ENCODE assay signal across 9 cellular contexts in the genomic region with DNA sequence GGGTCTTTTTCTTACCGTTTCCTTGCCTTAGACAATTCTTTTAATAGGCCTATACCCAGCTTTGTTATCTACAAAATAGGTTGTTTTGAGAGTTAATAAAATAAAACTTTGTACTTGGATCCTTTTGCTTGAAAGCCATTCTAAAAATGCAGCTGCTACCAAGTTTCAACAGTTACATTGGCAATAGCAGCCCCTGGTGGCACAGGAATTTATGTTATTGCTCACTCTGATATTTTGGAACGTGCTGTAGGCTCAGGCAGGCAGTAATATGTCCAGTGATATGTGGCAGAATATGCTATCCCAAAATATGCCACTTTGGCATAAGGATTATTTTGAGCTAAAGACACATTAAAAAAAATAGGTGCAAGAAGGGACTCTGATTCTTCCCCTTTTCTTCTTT. TPM values are rescaled to one million over a fixed set of nuclear protein-coding genes. Genes with fewer than 3 reads are reported as not detected.
DNase-seq lines count a peak whose midpoint lies in the region; ATAC-seq and TF ChIP-seq lines count a peak whose summit lies in the region.
"Had no signal": no experiment of that assay in that cellular context is flagged by ENCODE, and none has a peak within 500 bp of the region (broad histone marks: within the 10 kb centered on the region; RNA-seq: fewer than 3 reads in every experiment).

No MANE protein-coding gene starts in this region.

- no peaks in the 10 kb centered on the region for H3K79me2 ChIP-seq in Loucy (ENCODE audit: insufficient read depth, low read length)

- H3K9me3 Mint-ChIP-seq in activated CD4-positive, alpha-beta T cell treated with anti-CD3 and anti-CD28 coated beads, Interleukin-2, amount 10 ng/mL, durations not matched to agents 24 days and 14 days: no peaks in the 10 kb centered on the region
- no peaks in the 10 kb centered on the region for H3K9me3 Mint-ChIP-seq in chondrocyte (ENCODE audit: low read depth)
- H3K9me3 Mint-ChIP-seq in CD8-positive, alpha-beta T cell: no peaks in the 10 kb centered on the region
- H3K9me3 Mint-ChIP-seq: activated naive CD8-positive, alpha-beta T cell treated with anti-CD3 and anti-CD28 coated beads for 36 hours had no signal

- peaks cover 4% of the 10 kb centered on the region for H3K4me1 ChIP-seq in Loucy (ENCODE audit: insufficient read depth, low read length, poor library complexity, severe bottlenecking)
- no peaks in the 10 kb centered on the region for H3K4me1 ChIP-seq in testis
- H3K4me1 ChIP-seq in CD8-positive, alpha-beta T cell (ENCODE audit: insufficient read depth, low read length): no peaks in the 10 kb centered on the region

- no peaks in the 10 kb centered on the region for H3K9me2 ChIP-seq in Loucy (replicated peaks; ENCODE audit: low read depth, low read length)

- no peaks in the 10 kb centered on the region for H3K4me1 Mint-ChIP-seq in activated CD4-positive, alpha-beta T cell treated with anti-CD3 and anti-CD28 coated beads, Interleukin-2, amount 10 ng/mL, durations not matched to agents 24 days and 14 days
- H3K4me1 Mint-ChIP-seq in chondrocyte (ENCODE audit: low read depth): no peaks in the 10 kb centered on the region
- no peaks in the 10 kb centered on the region for H3K4me1 Mint-ChIP-seq in CD8-positive, alpha-beta T cell (ENCODE audit: low read depth)
- H3K4me1 Mint-ChIP-seq: activated naive CD8-positive, alpha-beta T cell treated with anti-CD3 and anti-CD28 coated beads for 36 hours had no signal

- H3K4me3 ChIP-seq in Loucy (ENCODE audit: low read length, poor library complexity, severe bottlenecking) (no peak overlapping the region), testis (no peak overlapping the region), H7 (ENCODE audit: insufficient read depth, low read depth, low read length) (no peak overlapping the region)
- H3K4me3 ChIP-seq in CD8-positive, alpha-beta T cell (ENCODE audit: low read depth, low read length): no peak overlapping the region

- CTCF ChIA-PET in CD8-positive, alpha-beta T cell (lab: Charles Lee): interaction anchor here (0.6 to 1.3 kb wide), 2 partner anchors 30 to 33 kb away, joined by 3 to 4 read pairs; no protein-coding TSS in a partner anchor

- POLR2A ChIA-PET in CD8-positive, alpha-beta T cell (lab: Charles Lee): interaction anchor here (0.6 kb wide), 1 partner anchor 174 kb away, joined by 3 read pairs; no protein-coding TSS in a partner anchor

- H3K27me3 ChIP-seq in Loucy (ENCODE audit: insufficient read depth, low read length, poor library complexity, severe bottlenecking) (no peaks in the 10 kb centered on the region), testis (no peaks in the 10 kb centered on the region), H7 (ENCODE audit: control insufficient read depth, insufficient read depth, low read length) (no peaks in the 10 kb centered on the region)
- no peaks in the 10 kb centered on the region for H3K27me3 ChIP-seq in CD8-positive, alpha-beta T cell (ENCODE audit: insufficient read depth, low read length)

- no peaks in the 10 kb centered on the region for H3K36me3 Mint-ChIP-seq in activated CD4-positive, alpha-beta T cell treated with anti-CD3 and anti-CD28 coated beads, Interleukin-2, amount 10 ng/mL, durations not matched to agents 24 days and 14 days (ENCODE audit: low read depth)
- H3K36me3 Mint-ChIP-seq in chondrocyte (ENCODE audit: low read depth): no peaks in the 10 kb centered on the region
- no peaks in the 10 kb centered on the region for H3K36me3 Mint-ChIP-seq in CD8-positive, alpha-beta T cell
- H3K36me3 Mint-ChIP-seq: activated naive CD8-positive, alpha-beta T cell treated with anti-CD3 and anti-CD28 coated beads for 36 hours had no signal

- no peaks in the 10 kb centered on the region for H3K27me3 Mint-ChIP-seq in activated CD4-positive, alpha-beta T cell treated with anti-CD3 and anti-CD28 coated beads, Interleukin-2, amount 10 ng/mL, durations not matched to agents 24 days and 14 days
- H3K27me3 Mint-ChIP-seq in chondrocyte (ENCODE audit: low read depth): no peaks in the 10 kb centered on the region
- H3K27me3 Mint-ChIP-seq in CD8-positive, alpha-beta T cell (ENCODE audit: low read depth): no peaks in the 10 kb centered on the region
- H3K27me3 Mint-ChIP-seq: activated naive CD8-positive, alpha-beta T cell treated with anti-CD3 and anti-CD28 coated beads for 36 hours had no signal

- WGBS in testis, 2 donors: 52 to 56% methylated on average over 2 of the region's 2 CpGs

- ATAC-seq in CD8-positive, alpha-beta T cell: no peak

- no peak overlapping the region for H3K4me2 ChIP-seq in Loucy (ENCODE audit: low read depth, low read length, poor library complexity, severe bottlenecking)

- peak; percentile 83 for TF ChIP-seq CTCF in Loucy (conservative IDR thresholded peaks at IDR 0.05; ENCODE audit: low read length)
- TF ChIP-seq CTCF in chondrocyte (IDR thresholded peaks at IDR 0.05): peak; percentile 80
- TF ChIP-seq CTCF in testis (IDR thresholded peaks at IDR 0.05): peak; percentile 17 to 30 (median 18)
- TF ChIP-seq CTCF in CD8-positive, alpha-beta T cell (IDR thresholded peaks at IDR 0.05): no peak

- H3K9me3 ChIP-seq in Loucy (ENCODE audit: insufficient read depth, low read depth, low read length): no peaks in the 10 kb centered on the region
- H3K9me3 ChIP-seq in testis: no peaks in the 10 kb centered on the region
- H3K9me3 ChIP-seq in CD8-positive, alpha-beta T cell (ENCODE audit: low read length): no peaks in the 10 kb centered on the region

- no peak overlapping the region for H3K4me3 Mint-ChIP-seq in activated CD4-positive, alpha-beta T cell treated with anti-CD3 and anti-CD28 coated beads, Interleukin-2, amount 10 ng/mL, durations not matched to agents 24 days and 14 days
- H3K4me3 Mint-ChIP-seq in chondrocyte (ENCODE audit: unreplicated experiment): no peak overlapping the region
- H3K4me3 Mint-ChIP-seq in CD8-positive, alpha-beta T cell: no peak overlapping the region
- H3K4me3 Mint-ChIP-seq: activated naive CD8-positive, alpha-beta T cell treated with anti-CD3 and anti-CD28 coated beads for 36 hours had no signal

- H3K27ac Mint-ChIP-seq in activated CD4-positive, alpha-beta T cell treated with anti-CD3 and anti-CD28 coated beads, Interleukin-2, amount 10 ng/mL, durations not matched to agents 24 days and 14 days: no peak overlapping the region
- H3K27ac Mint-ChIP-seq in chondrocyte (ENCODE audit: unreplicated experiment): no peak overlapping the region
- H3K27ac Mint-ChIP-seq in CD8-positive, alpha-beta T cell: no peak overlapping the region
- H3K27ac Mint-ChIP-seq: activated naive CD8-positive, alpha-beta T cell treated with anti-CD3 and anti-CD28 coated beads for 36 hours had no signal

- peak; percentile 68 for DNase-seq in activated CD4-positive, alpha-beta T cell treated with anti-CD3 and anti-CD28 coated beads, Interleukin-2, amount 10 ng/mL, durations not matched to agents 24 days and 14 days
- DNase-seq in activated CD4-positive, alpha-beta T cell treated with anti-CD3 and anti-CD28 coated beads for 1 hour: no peak
- no peak for DNase-seq in chondrocyte (ENCODE audit: low spot score)
- DNase-seq in testis: peak; percentile 52
- no peak for DNase-seq in H7
- DNase-seq in hepatic stellate cell (ENCODE audit: low spot score): no peak
- DNase-seq in CD8-positive, alpha-beta T cell: no peak
- DNase-seq: activated naive CD8-positive, alpha-beta T cell treated with anti-CD3 and anti-CD28 coated beads for 36 hours had no signal

- H4K20me1 ChIP-seq in Loucy (ENCODE audit: insufficient read depth, low read length, poor library complexity, severe bottlenecking): no peaks in the 10 kb centered on the region

- no peak for TF ChIP-seq POLR2A in testis (IDR thresholded peaks at IDR 0.05)

- H3K36me3 ChIP-seq in Loucy (ENCODE audit: insufficient read depth, low read length): no peaks in the 10 kb centered on the region
- no peaks in the 10 kb centered on the region for H3K36me3 ChIP-seq in testis (ENCODE audit: low read depth, missing control alignments)
- no peaks in the 10 kb centered on the region for H3K36me3 ChIP-seq in H7 (replicated peaks; ENCODE audit: control insufficient read depth, insufficient read depth, low read length)
- H3K36me3 ChIP-seq in CD8-positive, alpha-beta T cell (ENCODE audit: insufficient read depth, low read length): no peaks in the 10 kb centered on the region

- H2AFZ ChIP-seq in Loucy (ENCODE audit: low read length): 0 out of 2 replicates have a peak overlapping the region, but pooled peaks have one; percentile 19

- no peak overlapping the region for H3K9ac ChIP-seq in Loucy (ENCODE audit: low read depth, low read length, poor library complexity, severe bottlenecking)

- intact Hi-C loops in activated CD4-positive, alpha-beta T cell treated with anti-CD3 and anti-CD28 coated beads, Interleukin-2, amount 10 ng/mL, durations not matched to agents 24 days and 14 days (cut with micrococcal nuclease): no loop called here
- intact Hi-C loops in testis (cut with DNase I; ENCODE audit: low total_unique reads): no loop called here
- intact Hi-C loops in CD8-positive, alpha-beta T cell (cut with DNase I, micrococcal nuclease): no loop called here

- no peaks in the 10 kb centered on the region for H3F3A ChIP-seq in Loucy (ENCODE audit: low read depth)

- no peak overlapping the region for H3K27ac ChIP-seq in testis
- H3K27ac ChIP-seq in CD8-positive, alpha-beta T cell (ENCODE audit: low read depth, low read length): no peak overlapping the region

RNA-seq across cellular contexts. Expression of gene COMMD1, which starts 6.7 kb away (rescaled TPM):
- total RNA-seq in activated CD4-positive, alpha-beta T cell treated with anti-CD3 and anti-CD28 coated beads, Interleukin-2, amount 10 ng/mL, durations not matched to agents 24 days and 14 days: 27.2 and 27.6 TPM in 2 replicates
- total RNA-seq in chondrocyte: 36.7 to 43.1 TPM (median 37.0 TPM) in 3 replicates
- total RNA-seq in testis: 10 to 100 TPM; 61.7 to 87.9 TPM
- polyA plus RNA-seq in testis (ENCODE audit: insufficient read depth, low read depth, low replicate concordance): 85.2 TPM
- total RNA-seq in H7 (2014; rRNA removed; shearing (Covaris generic)): 24.5 and 25.3 TPM in 2 replicates
- total RNA-seq in CD8-positive, alpha-beta T cell: 10 to 100 TPM in 1 of 2 experiments, 1 to 10 TPM in 1; 8.8 to 11.2 TPM

RNA-seq across cellular contexts. Expression of gene CCT4, which starts 10.4 kb away (rescaled TPM):
- total RNA-seq in activated CD4-positive, alpha-beta T cell treated with anti-CD3 and anti-CD28 coated beads, Interleukin-2, amount 10 ng/mL, durations not matched to agents 24 days and 14 days: 398 and 407 TPM in 2 replicates
- total RNA-seq in chondrocyte (109 to 121 TPM (median 118 TPM) in 3 replicates), testis (10 to 100 TPM; 82.3 to 82.9 TPM)
- polyA plus RNA-seq in testis (ENCODE audit: insufficient read depth, low read depth, low replicate concordance): 196 TPM
- 377 and 429 TPM in 2 replicates for total RNA-seq in H7 (2014; rRNA removed; shearing (Covaris generic))
- 100 to 1,000 TPM; 102 to 106 TPM for total RNA-seq in CD8-positive, alpha-beta T cell

RNA-seq across cellular contexts. Expression of gene FAM161A, which starts 45.0 kb away (rescaled TPM):
- 3.8 and 4.5 TPM in 2 replicates for total RNA-seq in activated CD4-positive, alpha-beta T cell treated with anti-CD3 and anti-CD28 coated beads, Interleukin-2, amount 10 ng/mL, durations not matched to agents 24 days and 14 days
- total RNA-seq in chondrocyte (2.9 to 3.6 TPM (median 3.5 TPM) in 3 replicates), testis (10 to 100 TPM; 13.3 to 24.7 TPM)
- 18.2 TPM for polyA plus RNA-seq in testis (ENCODE audit: insufficient read depth, low read depth, low replicate concordance)
- total RNA-seq in H7 (2014; rRNA removed; shearing (Covaris generic)): 4.1 and 7.8 TPM in 2 replicates
- total RNA-seq in CD8-positive, alpha-beta T cell: under 1 TPM; 0.56 to 0.81 TPM

Comparison
In these comparisons a context has a peak if more than half of its experiments do, and no peak if none do; other contexts are left out.
1. DNase-seq: peak in activated CD4-positive, alpha-beta T cell treated with anti-CD3 and anti-CD28 coated beads, Interleukin-2, amount 10 ng/mL, durations not matched to agents 24 days and 14 days (single experiment) and testis (single experiment); none in activated CD4-positive, alpha-beta T cell treated with anti-CD3 and anti-CD28 coated beads for 1 hour (single experiment), chondrocyte (single experiment), H7 (single experiment), hepatic stellate cell (single experiment) and CD8-positive, alpha-beta T cell (0 of 7).